ENCODE assay signal across 13 cellular contexts in the genomic region with DNA sequence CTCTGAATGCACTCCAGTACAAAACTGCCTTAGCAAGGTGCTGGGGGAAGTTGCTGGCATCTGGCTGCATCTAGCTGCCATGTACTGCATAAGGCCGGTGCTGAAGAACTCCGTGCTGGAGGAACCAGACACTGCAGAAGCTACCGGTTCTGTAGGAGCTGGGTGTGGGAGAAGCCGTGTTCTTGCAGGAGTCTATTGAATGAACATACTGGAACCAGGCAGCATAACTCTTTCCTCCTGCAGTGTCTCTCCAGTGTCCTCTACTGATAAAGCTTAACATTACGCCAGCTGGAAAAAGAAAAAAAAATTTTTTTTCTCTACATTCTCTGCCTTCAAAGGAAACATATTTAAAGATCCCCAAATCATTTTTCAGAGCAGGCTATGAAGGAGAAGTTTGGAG. TPM values are rescaled to one million over a fixed set of nuclear protein-coding genes. Genes with fewer than 3 reads are reported as not detected.
DNase-seq lines count a peak whose midpoint lies in the region; ATAC-seq, FAIRE-seq and TF ChIP-seq lines count a peak whose summit lies in the region.
"Had no signal": no experiment of that assay in that cellular context is flagged by ENCODE, and none has a peak within 500 bp of the region (broad histone marks: within the 10 kb centered on the region; RNA-seq: fewer than 3 reads in every experiment).

No MANE protein-coding gene starts in this region.

- no peak overlapping the region for H2BK5ac ChIP-seq in mesendoderm (ENCODE audit: low read length)

- no peak for TF ChIP-seq EP300 in K562 (IDR thresholded peaks at IDR 0.05; ENCODE audit: low read length)

- no peak overlapping the region for H2AK5ac ChIP-seq in mesendoderm (ENCODE audit: low read length)

- H3K79me2 ChIP-seq in K562 (ENCODE audit: control insufficient read depth, insufficient read depth, low read length) (no peaks in the 10 kb centered on the region), mesendoderm (ENCODE audit: control insufficient read depth, insufficient read depth, low read length) (no peaks in the 10 kb centered on the region)

- H3K79me1 ChIP-seq in mesendoderm (ENCODE audit: low read length) = no peaks in the 10 kb centered on the region

- no peak overlapping the region for H3K4ac ChIP-seq in mesendoderm (ENCODE audit: low read depth, low read length)

- peak in 1 of 2 experiments; percentile 32; a peak in 1 of 4 replicates for TF ChIP-seq RAD21 in K562 (CRISPR knock-in tag; conservative IDR thresholded peaks at IDR 0.05 in 1 of 2, IDR thresholded peaks at IDR 0.05 in 1 of 2)

- H2BK120ac ChIP-seq in mesendoderm (ENCODE audit: low read depth, low read length) = no peak overlapping the region

- CTCF ChIA-PET in K562 (lab: Yijun Ruan, JAX; ENCODE audit: low intra/inter-chr PET ratio) = no interaction called here

- H3K9me1 ChIP-seq in K562 (ENCODE audit: control insufficient read depth, insufficient read depth, low read length) = no peaks in the 10 kb centered on the region

- peak; percentile 4 for DNase-seq in Caki2 (ENCODE audit: low read depth)
- DNase-seq in HPDE6-E6E7 (ENCODE audit: extremely low spot score) = peak; percentile 5
- peak in 2 of 4 experiments; percentile 3 for DNase-seq in K562 (ENCODE audit: extremely low read depth in 1 of 4, low spot score in 3 of 4)
- peak; percentile 19 for DNase-seq in mesendoderm
- DNase-seq in stimulated activated naive CD8-positive, alpha-beta T cell treated with anti-CD3 and anti-CD28 coated beads, Interleukin-15, amount 100 ng/mL, for 72 hours = no peak
- DNase-seq in effector memory CD4-positive, alpha-beta T cell = no peak
- DNase-seq in activated gamma-delta T cell treated with Interleukin-2 at 50 U/mL for 16 hours = no peak
- DNase-seq: SHP77 treated with DMSO at 0.1 percent for 48 hours; stimulated activated CD4-positive, alpha-beta T cell treated with anti-CD3 and anti-CD28 coated beads, Interleukin-4, amount 100 ng/mL, for 4 hours had no signal

- 90% methylated on average over 5 of the region's 5 CpGs for WGBS in K562 (ENCODE audit: insufficient coverage, low coverage, missing lambda C conversion rate)
- no CpG with 5 or more reads among the region's 5 CpGs for WGBS in mesendoderm (ENCODE audit: extremely low coverage, insufficient coverage, low lambda C conversion rate)

- H3K4me2 ChIP-seq in K562 (ENCODE audit: insufficient read depth, low read length) (no peak overlapping the region), mesendoderm (ENCODE audit: low read length) (no peak overlapping the region)

- BruUV-seq in K562 (replicated peaks; lab: Mats Ljungman, UMichigan) = no TSS peak

- no peak overlapping the region for H4K8ac ChIP-seq in mesendoderm (ENCODE audit: low read depth, low read length)

- peaks cover 17% of the 10 kb centered on the region; the same call in 1 of the 3 replicates for H3K36me3 ChIP-seq in K562 (ENCODE audit: control insufficient read depth, insufficient read depth, low read length)
- H3K36me3 ChIP-seq in mesendoderm (ENCODE audit: control insufficient read depth, insufficient read depth, low read length) = no peaks in the 10 kb centered on the region
- peaks cover 19% of the 10 kb centered on the region for H3K36me3 ChIP-seq in effector memory CD4-positive, alpha-beta T cell (ENCODE audit: control insufficient read depth, insufficient read depth, low read length)

- H2AFZ ChIP-seq in K562 (ENCODE audit: low read depth, low read length) = no peak overlapping the region

- H2BK15ac ChIP-seq in mesendoderm (replicated peaks; ENCODE audit: low read depth) = no peak overlapping the region

- TF ChIP-seq CTCF in K562 (IDR thresholded peaks at IDR 0.05 in 2 of 3, conservative IDR thresholded peaks at IDR 0.05 in 1 of 3; ENCODE audit: insufficient read depth in 2 of 3, low read depth in 1 of 3, low read length in 3 of 3) = peak in 1 of 3 experiments; percentile 52; a peak in 2 of 6 replicates

- H3K9ac ChIP-seq in K562 (ENCODE audit: insufficient read depth in 1 of 2, low read depth in 2 of 2, low read length in 2 of 2) (no peak overlapping the region), mesendoderm (ENCODE audit: low read length) (no peak overlapping the region)

- no peaks in the 10 kb centered on the region for H3K27me3 Mint-ChIP-seq in stimulated activated naive CD8-positive, alpha-beta T cell treated with anti-CD3 and anti-CD28 coated beads, Interleukin-15, amount 100 ng/mL, for 72 hours
- H3K27me3 Mint-ChIP-seq: IgD-negative memory B cell had no signal

- H3K27me3 ChIP-seq in K562 (ENCODE audit: control insufficient read depth in 2 of 2, insufficient read depth in 2 of 2, low read length in 2 of 2) = no peaks in the 10 kb centered on the region
- no peaks in the 10 kb centered on the region for H3K27me3 ChIP-seq in mesendoderm (ENCODE audit: insufficient read depth, low read length, poor library complexity)
- H3K27me3 ChIP-seq in effector memory CD4-positive, alpha-beta T cell (replicated peaks; ENCODE audit: control insufficient read depth, insufficient read depth, low read length, poor library complexity, severe bottlenecking) = no peaks in the 10 kb centered on the region
- H3K27me3 ChIP-seq: dorsolateral prefrontal cortex had no signal

- H3K27ac ChIP-seq in K562 (ENCODE audit: extremely low read depth, low read depth, low read length) (no peak overlapping the region), mesendoderm (ENCODE audit: low read depth, low read length) (no peak overlapping the region)
- H3K27ac ChIP-seq in effector memory CD4-positive, alpha-beta T cell (ENCODE audit: insufficient read depth, low read length, poor library complexity, severe bottlenecking) = no peak overlapping the region

- no peak overlapping the region for H3K18ac ChIP-seq in mesendoderm (ENCODE audit: low read length)

- H3K4me3 Mint-ChIP-seq in stimulated activated naive CD8-positive, alpha-beta T cell treated with anti-CD3 and anti-CD28 coated beads, Interleukin-15, amount 100 ng/mL, for 72 hours = no peak overlapping the region
- H3K4me3 Mint-ChIP-seq: mesothelial cell of epicardium had no signal

- no peak overlapping the region for H3K23ac ChIP-seq in mesendoderm (ENCODE audit: low read length)

- intact Hi-C loops in K562 (cut with micrococcal nuclease) = no loop called here

- TF ChIP-seq POLR2A in K562 (conservative IDR thresholded peaks at IDR 0.05) = no peak

- peak; percentile 55; the same call in 2 of the 3 replicates for ATAC-seq in K562
- no peak for ATAC-seq in stimulated activated naive CD8-positive, alpha-beta T cell treated with anti-CD3 and anti-CD28 coated beads, Interleukin-15, amount 100 ng/mL, for 72 hours
- no peak for ATAC-seq in GM19395 (IDR thresholded peaks at IDR 0.05; ENCODE audit: unreplicated experiment)

- no peak for FAIRE-seq in K562 (lab: Jason Lieb, UNC)

- POLR2A ChIA-PET in K562 (lab: Yijun Ruan, JAX) = no interaction called here

- H3K4me1 Mint-ChIP-seq in stimulated activated naive CD8-positive, alpha-beta T cell treated with anti-CD3 and anti-CD28 coated beads, Interleukin-15, amount 100 ng/mL, for 72 hours = no peaks in the 10 kb centered on the region
- H3K4me1 Mint-ChIP-seq: IgD-negative memory B cell, mesothelial cell of epicardium had no signal

- H3K9me3 Mint-ChIP-seq in stimulated activated naive CD8-positive, alpha-beta T cell treated with anti-CD3 and anti-CD28 coated beads, Interleukin-15, amount 100 ng/mL, for 72 hours = no peaks in the 10 kb centered on the region
- H3K9me3 Mint-ChIP-seq: IgD-negative memory B cell, mesothelial cell of epicardium had no signal

- in situ Hi-C loops in Caki2 (cut with HindIII; ENCODE audit: low pct_unique_long_range_greater_than_20kb, low sequenced_read_pairs) = no loop called here
- in situ Hi-C loops in K562 (cut with MboI) = no loop called here

- no peaks in the 10 kb centered on the region; the same call in 1 of the 2 replicates for H4K20me1 ChIP-seq in K562 (replicated peaks; ENCODE audit: control insufficient read depth, insufficient read depth, low read length)

- peak overlapping the region in 1 of 2 donors; percentile 33 for H3K27ac Mint-ChIP-seq in stimulated activated naive CD8-positive, alpha-beta T cell treated with anti-CD3 and anti-CD28 coated beads, Interleukin-15, amount 100 ng/mL, for 72 hours
- H3K27ac Mint-ChIP-seq: mesothelial cell of epicardium had no signal

- H3K4me3 ChIP-seq in K562 = no peak overlapping the region
- no peak overlapping the region for H3K4me3 ChIP-seq in mesendoderm (ENCODE audit: low read length)
- H3K4me3 ChIP-seq in effector memory CD4-positive, alpha-beta T cell (ENCODE audit: insufficient read depth, low read depth, low read length, poor library complexity, severe bottlenecking) = no peak overlapping the region
- H3K4me3 ChIP-seq: dorsolateral prefrontal cortex had no signal

- no peaks in the 10 kb centered on the region for H3K9me3 ChIP-seq in K562 (replicated peaks; ENCODE audit: control insufficient read depth, insufficient read depth, low read depth, low read length)
- no peaks in the 10 kb centered on the region for H3K9me3 ChIP-seq in effector memory CD4-positive, alpha-beta T cell (ENCODE audit: control insufficient read depth, low read length)

- no peak overlapping the region for H4K5ac ChIP-seq in mesendoderm (ENCODE audit: low read length)

- H3K4me1 ChIP-seq in K562 (replicated peaks in 1 of 2; ENCODE audit: control insufficient read depth in 2 of 2, insufficient read depth in 2 of 2, low read length in 2 of 2) = no peaks in the 10 kb centered on the region
- H3K4me1 ChIP-seq in mesendoderm (ENCODE audit: control insufficient read depth, low read depth, low read length) = no peaks in the 10 kb centered on the region
- no peaks in the 10 kb centered on the region for H3K4me1 ChIP-seq in effector memory CD4-positive, alpha-beta T cell (ENCODE audit: control insufficient read depth, insufficient read depth, low read length, poor library complexity, severe bottlenecking)

- H3K56ac ChIP-seq in mesendoderm (ENCODE audit: low read length) = no peak overlapping the region

RNA-seq across cellular contexts. Expression of a gene that starts 38.5 kb away (rescaled TPM):
- total RNA-seq in Caki2 (2014; rRNA removed; shearing (Covaris generic); ENCODE audit: low replicate concordance) = 2.6 and 4.6 TPM in 2 replicates
- total RNA-seq in K562 (2011; cell fraction: chromatin; rRNA removed; ENCODE audit: low replicate concordance) = 27.5 and 173 TPM in 2 replicates
- total RNA-seq in K562 (2011; cell fraction: nucleolus; rRNA removed) = 16.5 and 24.1 TPM in 2 replicates
- total RNA-seq in K562 (2011; cell fraction: nucleoplasm; rRNA removed) = 44.7 and 60.8 TPM in 2 replicates
- total RNA-seq in K562 (2014; rRNA removed) = 11.0 and 12.2 TPM in 2 replicates
- 29.9 and 32.1 TPM in 2 replicates for total RNA-seq in K562 (2014; rRNA removed; fragmentation: Illumina TruSeq; extraction: Trizol)
- total RNA-seq in K562 (2015; rRNA removed; fragmentation: Illumina TruSeq; extraction: Trizol) = 24.0 and 26.8 TPM in 2 replicates
- 18.8 and 21.2 TPM in 2 replicates for total RNA-seq in K562 (2021)
- 16.3 and 21.3 TPM in 2 replicates for polyA plus RNA-seq in K562 (2011; rRNA removed)
- polyA plus RNA-seq in K562 (2011; cell fraction: cytosol; rRNA removed) = 1.8 and 3.9 TPM in 2 replicates
- 26.1 and 31.4 TPM in 2 replicates for polyA plus RNA-seq in K562 (2011; cell fraction: nucleus; rRNA removed)
- polyA plus RNA-seq in K562 (2012) = 7.4 and 10.1 TPM in 2 replicates
- polyA plus RNA-seq in K562 (2014; fragmentation: Illumina TruSeq; extraction: Trizol) = 11.0 and 14.7 TPM in 2 replicates
- polyA plus RNA-seq in K562 (2014; fragmentation: Nextera tagmentation; extraction: Ambion mirVana) = 1 to 10 TPM; 5.6 to 6.3 TPM
- 11.6 and 12.3 TPM in 2 replicates for polyA plus RNA-seq in K562 (2014; rRNA removed)
- polyA minus RNA-seq in K562 (2011; rRNA and poly(A)+ RNA removed) = 62.8 and 84.0 TPM in 2 replicates
- 17.3 and 22.0 TPM in 2 replicates for polyA minus RNA-seq in K562 (2011; cell fraction: cytosol; rRNA and poly(A)+ RNA removed)
- 86.3 and 155 TPM in 2 replicates for polyA minus RNA-seq in K562 (2011; cell fraction: nucleus; rRNA and poly(A)+ RNA removed)
- polyA plus RNA-seq in mesendoderm (2013, experiment 1 of 2) = 13.4 TPM
- polyA plus RNA-seq in mesendoderm (2013, experiment 2 of 2) = 13.1 TPM

Comparison
In these comparisons a context has a peak if more than half of its experiments do, and no peak if none do; other contexts are left out.
1. DNase-seq: peak in Caki2 (single experiment), HPDE6-E6E7 (single experiment) and mesendoderm (single experiment); none in stimulated activated naive CD8-positive, alpha-beta T cell treated with anti-CD3 and anti-CD28 coated beads, Interleukin-15, amount 100 ng/mL, for 72 hours (0 of 2), effector memory CD4-positive, alpha-beta T cell (0 of 3) and activated gamma-delta T cell treated with Interleukin-2 at 50 U/mL for 16 hours (single experiment).